In the genomic region with DNA sequence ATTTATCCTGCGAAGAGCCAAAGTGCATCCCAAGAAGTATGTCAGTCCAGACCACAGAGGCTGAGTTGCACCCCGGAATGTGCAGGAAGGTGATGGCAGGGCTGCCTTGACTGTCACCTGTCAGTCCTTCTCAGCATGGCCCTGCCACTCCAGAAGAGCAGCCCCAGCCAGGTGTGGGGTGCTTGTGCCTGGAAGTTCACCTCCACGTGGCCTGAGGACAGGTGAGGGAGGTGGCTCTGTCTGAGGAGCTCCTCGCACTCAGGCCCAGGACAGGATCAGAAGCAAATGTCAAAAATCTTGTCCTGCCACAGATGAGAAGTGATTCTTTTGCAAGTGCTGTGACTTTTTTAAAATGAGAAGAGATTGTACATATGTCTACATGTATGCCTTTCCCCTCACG, we compare ENCODE assay signal across 17 cellular contexts. TPM values are rescaled to one million over a fixed set of nuclear protein-coding genes. Genes with fewer than 3 reads are reported as not detected.
DNase-seq lines count a peak whose midpoint lies in the region; TF ChIP-seq lines count a peak whose summit lies in the region.
"Had no signal": no experiment of that assay in that cellular context is flagged by ENCODE, and none has a peak within 500 bp of the region (broad histone marks: within the 10 kb centered on the region; RNA-seq: fewer than 3 reads in every experiment).

No MANE protein-coding gene starts in this region.

- H3K4me3 Mint-ChIP-seq in nephron progenitor cell = no peak overlapping the region
- H3K4me3 Mint-ChIP-seq: GM23338 had no signal

- DNase-seq in PC-9 (no peak), dorsolateral prefrontal cortex (peak in 1 of 10 donors; percentile 25), nephron progenitor cell (no peak), spleen (peak; percentile 43), amniotic stem cell (lab: John Stamatoyannopoulos, UW) (no peak), NCI-H2081 treated with DMSO at 0.1 percent for 48 hours (lab: John Stamatoyannopoulos, UW) (no peak), D341Med (ENCODE audit: low spot score) (no peak)
- DNase-seq: AML-193, DMS79 treated with DMSO at 0.1 percent for 48 hours, KBM-7, MV-4-11, NCI-H1417 treated with DMSO at 0.1 percent for 48 hours, NCI-H187 treated with DMSO at 0.1 percent for 48 hours, NCI-H345, NCI-H524 treated with DMSO at 0.1 percent for 48 hours had no signal

- H3K36me3 Mint-ChIP-seq in nephron progenitor cell (ENCODE audit: low read depth) = peaks cover 16% of the 10 kb centered on the region

- H3K27ac ChIP-seq in PC-9 = peak overlapping the region; percentile 92
- peak overlapping the region in 33 of 59 donors; percentile 77 to 97 (median 93) for H3K27ac ChIP-seq in dorsolateral prefrontal cortex
- H3K27ac ChIP-seq in spleen = no peak overlapping the region

- no peaks in the 10 kb centered on the region for H3K27me3 Mint-ChIP-seq in nephron progenitor cell (ENCODE audit: low read depth, poor library complexity)

- peak overlapping the region; percentile 29 for H3K27ac Mint-ChIP-seq in nephron progenitor cell
- H3K27ac Mint-ChIP-seq: GM23338 had no signal

- no peaks in the 10 kb centered on the region for H3K36me3 ChIP-seq in PC-9 (ENCODE audit: low read depth)
- H3K36me3 ChIP-seq in spleen = peaks cover 0 to 11% (median 0%) of the 10 kb centered on the region in 6 donors

- no TSS peak for BruUV-seq in PC-9 (replicated peaks; lab: Mats Ljungman, UMichigan)

- H3K4me1 ChIP-seq in PC-9 (replicated peaks; ENCODE audit: insufficient read depth) = peaks cover 42% of the 10 kb centered on the region
- peaks cover 0 to 34% (median 18%) of the 10 kb centered on the region in 6 donors for H3K4me1 ChIP-seq in spleen

- H3K9me3 ChIP-seq in PC-9 (ENCODE audit: insufficient read depth, low read depth) (no peaks in the 10 kb centered on the region), spleen (no peaks in the 10 kb centered on the region)
- H3K9me3 ChIP-seq: SK-N-SH had no signal

- intact Hi-C loops in PC-9 (cut with micrococcal nuclease; ENCODE audit: unreplicated experiment) (no loop called here), dorsolateral prefrontal cortex (cut with DNase I) (loop anchor here in 1 of 2 donors (5.0 kb wide), 1 partner anchor 38 kb away; no protein-coding TSS in a partner anchor), spleen (cut with DNase I; ENCODE audit: low total_unique reads) (no loop called here)

- no peak for TF ChIP-seq POLR2A in spleen (IDR thresholded peaks at IDR 0.05)

- H3K4me1 Mint-ChIP-seq in nephron progenitor cell = peaks cover 51% of the 10 kb centered on the region

- H3K9me3 Mint-ChIP-seq in nephron progenitor cell = no peaks in the 10 kb centered on the region

- H3K4me2 ChIP-seq in PC-9 = peak overlapping the region; percentile 67; the same call in 1 of the 2 replicates
- H3K4me2 ChIP-seq: GM23338 had no signal

- no peaks in the 10 kb centered on the region for H3K27me3 ChIP-seq in PC-9 (ENCODE audit: insufficient read depth, low read depth)
- no peaks in the 10 kb centered on the region for H3K27me3 ChIP-seq in dorsolateral prefrontal cortex
- H3K27me3 ChIP-seq in spleen (replicated peaks in 1 of 7) = no peaks in the 10 kb centered on the region

- no peaks in the 10 kb centered on the region for H3K9me2 ChIP-seq in PC-9 (ENCODE audit: insufficient read depth)
- H3K9me2 ChIP-seq: SK-N-SH had no signal

- CTCF ChIA-PET in PC-9 (lab: Charles Lee) = no interaction called here

- WGBS in spleen, 5 donors = 87 to 99% (median 90%) methylated on average over 5 of the region's 5 CpGs

- H3K4me3 ChIP-seq in PC-9 = no peak overlapping the region
- no peak overlapping the region for H3K4me3 ChIP-seq in dorsolateral prefrontal cortex
- H3K4me3 ChIP-seq in spleen = no peak overlapping the region
- H3K4me3 ChIP-seq: GM23338 had no signal

- no peaks in the 10 kb centered on the region for H3K79me2 ChIP-seq in PC-9 (ENCODE audit: low read depth)

- no peaks in the 10 kb centered on the region for H4K20me1 ChIP-seq in PC-9 (ENCODE audit: insufficient read depth)

- TF ChIP-seq CTCF in PC-9 (conservative IDR thresholded peaks at IDR 0.05) (no peak), dorsolateral prefrontal cortex (IDR thresholded peaks at IDR 0.05 in 54 of 56, conservative IDR thresholded peaks at IDR 0.05 in 2 of 56; ENCODE audit: low read depth in 1 of 56, partially characterized antibody in 56 of 56) (no peak), nephron progenitor cell (IDR thresholded peaks at IDR 0.05) (no peak), spleen (IDR thresholded peaks at IDR 0.05 in 8 of 11, conservative IDR thresholded peaks at IDR 0.05 in 3 of 11) (no peak)

- H2AFZ ChIP-seq in PC-9 = no peak overlapping the region
- H2AFZ ChIP-seq: GM23338 had no signal

- POLR2A ChIA-PET in PC-9 (lab: Charles Lee; ENCODE audit: unreplicated experiment) = interaction anchor here (0.7 kb wide), 1 partner anchor 33 kb away, joined by 18 read pairs; no protein-coding TSS in a partner anchor

- peaks cover 35% of the 10 kb centered on the region for H3F3A ChIP-seq in PC-9 (ENCODE audit: insufficient read depth, low read depth)

RNA-seq across cellular contexts. Expression of a gene that starts 31.4 kb away (rescaled TPM):
- total RNA-seq in PC-9 (2021) (14.0 and 25.8 TPM in 2 replicates), dorsolateral prefrontal cortex (10 to 100 TPM in 9 of 120 experiments, 1 to 10 TPM in 111; 2.1 to 13.9 (median 5.9) TPM), spleen (10 to 100 TPM; 10.7 to 17.5 (median 11.9) TPM)
- 1 to 10 TPM in 2 of 3 donors, under 1 TPM in 1; 0.96 to 1.7 (median 1.4) TPM for polyA plus RNA-seq in spleen

Comparison
In these comparisons a context has a peak if more than half of its experiments do, and no peak if none do; other contexts are left out.
1. H3K27ac ChIP-seq: peak in PC-9 (single experiment) and dorsolateral prefrontal cortex (33 of 59); none in spleen (0 of 8).